Comparison of ENCODE assay signal across 17 cellular contexts in genomic region chr6:18254793-18255192, GRCh38.
"Had no signal": no experiment of that assay in that cellular context is flagged by ENCODE, and none has a peak within 500 bp of the region (broad histone marks: within the 10 kb centered on the region; RNA-seq: fewer than 3 reads in every experiment).

No MANE protein-coding gene starts in this region.

- H3K27ac ChIP-seq: dorsolateral prefrontal cortex, left lung, spleen, testis had no signal

- H3K27me3 ChIP-seq: dorsolateral prefrontal cortex, left lung, spleen, testis had no signal

- H3K4me3 ChIP-seq: dorsolateral prefrontal cortex, left lung, spleen, testis had no signal

- H3K9me3 ChIP-seq: left lung, spleen, testis had no signal

- ATAC-seq: activated CD4-positive, alpha-beta T cell treated with anti-CD3 and anti-CD28 coated beads for 36 hours; activated T-helper 17 cell treated with anti-CD3 and anti-CD28 coated beads, Interleukin-2, amount 50 U/mL, for 72 hours; left lung; naive thymus-derived CD8-positive, alpha-beta T cell; stimulated activated memory B cell treated with anti-CD40 and anti-IgM and Interleukin-4, amounts not matched to agents 10 μg/mL and 1 μg/mL and 100 μg/mL, for 72 hours had no signal

- H3K27me3 Mint-ChIP-seq: activated CD4-positive, alpha-beta memory T cell treated with anti-CD3 and anti-CD28 coated beads, Interleukin-2, amount 10 ng/mL, durations not matched to agents 7 days and 5 days; activated CD4-positive, alpha-beta T cell treated with anti-CD3 and anti-CD28 coated beads for 36 hours; activated naive CD8-positive, alpha-beta T cell treated with anti-CD3 and anti-CD28 coated beads for 36 hours; activated T-helper 17 cell treated with anti-CD3 and anti-CD28 coated beads, Interleukin-2, amount 50 U/mL, for 72 hours; naive thymus-derived CD8-positive, alpha-beta T cell; stimulated activated memory B cell treated with anti-CD40 and anti-IgM and Interleukin-4, amounts not matched to agents 10 μg/mL and 1 μg/mL and 100 μg/mL, for 72 hours; type B pancreatic cell had no signal

- H3K9me3 Mint-ChIP-seq: activated CD4-positive, alpha-beta memory T cell treated with anti-CD3 and anti-CD28 coated beads, Interleukin-2, amount 10 ng/mL, durations not matched to agents 7 days and 5 days; activated naive CD8-positive, alpha-beta T cell treated with anti-CD3 and anti-CD28 coated beads for 36 hours; activated T-helper 17 cell treated with anti-CD3 and anti-CD28 coated beads, Interleukin-2, amount 50 U/mL, for 72 hours; naive thymus-derived CD8-positive, alpha-beta T cell; stimulated activated memory B cell treated with anti-CD40 and anti-IgM and Interleukin-4, amounts not matched to agents 10 μg/mL and 1 μg/mL and 100 μg/mL, for 72 hours; type B pancreatic cell had no signal

- H3K4me3 Mint-ChIP-seq: activated CD4-positive, alpha-beta memory T cell treated with anti-CD3 and anti-CD28 coated beads, Interleukin-2, amount 10 ng/mL, durations not matched to agents 7 days and 5 days; activated CD4-positive, alpha-beta T cell treated with anti-CD3 and anti-CD28 coated beads for 36 hours; activated naive CD8-positive, alpha-beta T cell treated with anti-CD3 and anti-CD28 coated beads for 36 hours; activated T-helper 17 cell treated with anti-CD3 and anti-CD28 coated beads, Interleukin-2, amount 50 U/mL, for 72 hours; naive thymus-derived CD8-positive, alpha-beta T cell; stimulated activated memory B cell treated with anti-CD40 and anti-IgM and Interleukin-4, amounts not matched to agents 10 μg/mL and 1 μg/mL and 100 μg/mL, for 72 hours; type B pancreatic cell had no signal

- DNase-seq: activated CD4-positive, alpha-beta memory T cell treated with anti-CD3 and anti-CD28 coated beads, Interleukin-2, amount 10 ng/mL, durations not matched to agents 7 days and 5 days; activated CD4-positive, alpha-beta T cell treated with anti-CD3 and anti-CD28 coated beads for 36 hours; activated naive CD4-positive, alpha-beta T cell; activated naive CD8-positive, alpha-beta T cell treated with anti-CD3 and anti-CD28 coated beads for 36 hours; activated T-cell treated with anti-CD3 and anti-CD28 coated beads, Interleukin-2, amount 50 U/mL, for 1 hour; amniotic stem cell; dorsolateral prefrontal cortex; head of caudate nucleus; kidney; left lung; naive thymus-derived CD8-positive, alpha-beta T cell; spleen; stimulated activated CD4-positive, alpha-beta T cell treated with anti-CD3 and anti-CD28 coated beads, Interleukin-4, amount 100 ng/mL, for 4 hours; testis had no signal

- H3K27ac Mint-ChIP-seq: activated CD4-positive, alpha-beta memory T cell treated with anti-CD3 and anti-CD28 coated beads, Interleukin-2, amount 10 ng/mL, durations not matched to agents 7 days and 5 days; activated CD4-positive, alpha-beta T cell treated with anti-CD3 and anti-CD28 coated beads for 36 hours; activated T-helper 17 cell treated with anti-CD3 and anti-CD28 coated beads, Interleukin-2, amount 50 U/mL, for 72 hours; stimulated activated memory B cell treated with anti-CD40 and anti-IgM and Interleukin-4, amounts not matched to agents 10 μg/mL and 1 μg/mL and 100 μg/mL, for 72 hours had no signal

- H3K4me1 ChIP-seq: testis had no signal
